8 cellular contexts compared by ENCODE assay signal in the genomic region with DNA sequence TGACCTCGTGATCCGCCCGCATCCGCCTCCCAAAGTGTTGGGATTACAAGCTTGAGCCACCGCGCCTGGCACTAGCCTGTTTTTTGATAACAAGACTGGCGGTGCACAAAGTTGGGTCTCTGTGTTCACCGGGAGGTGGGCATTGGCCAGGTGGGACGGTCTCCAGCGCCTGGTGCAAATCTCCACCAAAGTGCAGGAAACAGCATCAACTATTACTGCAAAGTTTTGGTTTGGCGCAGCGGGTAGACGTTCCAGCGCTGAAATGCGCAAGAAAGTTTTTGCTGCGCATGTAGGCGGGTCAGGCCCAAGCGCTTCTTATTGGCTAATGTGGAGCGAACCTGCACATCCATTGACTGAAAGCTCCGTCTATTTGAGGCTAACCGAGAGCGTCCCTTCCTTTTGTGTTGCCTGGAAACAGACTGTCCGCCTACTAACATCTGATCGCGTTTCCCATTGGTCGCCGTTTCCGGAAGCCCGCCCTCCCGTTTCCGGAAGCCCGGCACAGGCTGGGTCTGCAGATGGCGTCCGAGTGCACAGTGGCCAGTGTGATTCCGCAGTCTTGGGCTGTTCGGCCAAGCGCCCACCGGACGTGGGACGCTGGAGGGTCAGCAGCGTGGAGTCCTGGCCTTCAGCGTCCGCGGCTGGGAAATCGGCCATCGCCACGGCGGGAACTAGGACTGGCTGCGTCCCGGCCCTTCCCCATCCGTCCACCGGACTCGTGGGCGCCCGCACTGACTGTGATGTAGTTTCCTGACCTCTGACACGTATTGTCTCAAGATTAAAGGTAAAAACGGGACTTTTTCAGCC. TPM values are rescaled to one million over a fixed set of nuclear protein-coding genes. Genes with fewer than 3 reads are reported as not detected.
DNase-seq lines count a peak whose midpoint lies in the region; ATAC-seq and TF ChIP-seq lines count a peak whose summit lies in the region.

No MANE protein-coding gene starts in this region.

- TF ChIP-seq CTCF in AG04450 (IDR thresholded peaks at IDR 0.05; ENCODE audit: low read depth, low read length) (peak; percentile 40), WI38 (IDR thresholded peaks at IDR 0.05; ENCODE audit: low read depth, low read length) (no peak)

- H3K36me3 Mint-ChIP-seq in immature natural killer cell: peaks cover 0 to 4% (median 3%) of the 10 kb centered on the region in 3 donors

- POLR2A ChIA-PET in AG04450 (lab: Yijun Ruan, JAX): interaction anchor here (0.6 to 1.2 kb wide), 5 partner anchors 17 to 149 kb away, joined by 3 to 13 read pairs (median 3); a partner anchor contains a TSS

- H3K27me3 ChIP-seq in AG04450 (ENCODE audit: control insufficient read depth, insufficient read depth, low read length): no peaks in the 10 kb centered on the region

- DNase-seq in AG04450 (ENCODE audit: low read depth, low spot score) (peak; percentile 98), NCI-H2196 treated with DMSO at 0.1 percent for 48 hours (lab: John Stamatoyannopoulos, UW; ENCODE audit: unreplicated experiment) (peak; percentile 95), caudate nucleus (lab: John Stamatoyannopoulos, UW) (peak; percentile 61 to 100 (median 97)), immature natural killer cell (peak; percentile 95 to 96 (median 96)), smooth muscle cell of the brain vasculature (ENCODE audit: low read depth, low spot score) (peak; percentile 95)

- ATAC-seq in GM18870 (IDR thresholded peaks at IDR 0.05; ENCODE audit: unreplicated experiment): peak; percentile 98
- peak; percentile 96 for ATAC-seq in HG03135 (IDR thresholded peaks at IDR 0.05; ENCODE audit: unreplicated experiment)

- peaks cover 0 to 12% (median 12%) of the 10 kb centered on the region in 3 donors for H3K27me3 Mint-ChIP-seq in immature natural killer cell (ENCODE audit: low read depth in 3 of 3)

- peak overlapping the region; percentile 95 to 98 (median 97) for H3K4me3 Mint-ChIP-seq in immature natural killer cell

- peak overlapping the region; percentile 90 to 98 (median 96) for H3K27ac Mint-ChIP-seq in immature natural killer cell

- H3K4me3 ChIP-seq in AG04450 (ENCODE audit: low read depth, low read length) (peak overlapping the region; percentile 88), WI38 (ENCODE audit: low read depth, low read length) (peak overlapping the region; percentile 87)

- H3K4me1 Mint-ChIP-seq in immature natural killer cell: peaks cover 40 to 63% of the 10 kb centered on the region in 2 donors

- H3K9me3 Mint-ChIP-seq in immature natural killer cell: peaks cover 0 to 4% (median 0%) of the 10 kb centered on the region in 6 donors

- CTCF ChIA-PET in AG04450 (lab: Charles Lee): interaction anchor here (0.6 to 0.7 kb wide), 3 partner anchors 50 to 585 kb away, joined by 3 read pairs; a partner anchor contains a TSS

- H3K27ac ChIP-seq in AG04450 (ENCODE audit: low read depth, low read length) (peak overlapping the region; percentile 81), caudate nucleus (ENCODE audit: low read depth, low read length) (peak overlapping the region; percentile 88)

- H3K9me3 ChIP-seq in AG04450 (ENCODE audit: control insufficient read depth, insufficient read depth, low read length): peaks cover 20% of the 10 kb centered on the region

RNA-seq across cellular contexts. Expression of a gene that starts 53.3 kb away (rescaled TPM):
- 3.5 and 4.0 TPM in 2 replicates for polyA plus RNA-seq in AG04450 (2011; rRNA removed)
- polyA minus RNA-seq in AG04450 (2011; rRNA and poly(A)+ RNA removed): 4.3 and 5.0 TPM in 2 replicates
- polyA plus RNA-seq in immature natural killer cell: 1 to 10 TPM; 8.1 to 9.9 (median 9.5) TPM

Comparison
In these comparisons a context has a peak if more than half of its experiments do, and no peak if none do; other contexts are left out.
1. Peak in every context shown above with its lines: DNase-seq, ATAC-seq, H3K4me3 ChIP-seq and H3K27ac ChIP-seq.